In genomic region chr1:21721271-21721985, GRCh38 we compare ENCODE assay signal across 3 cellular contexts.
A peak's percentile ranks its signal among the peaks of the same experiment; 100 is the strongest.
TF ChIP-seq lines count a peak whose summit lies in the region.

No MANE protein-coding gene starts in this region.

TF ChIP-seq in IMR-90, 13 proteins besides CTCF, POLR2A, EP300 and RAD21:
- TF ChIP-seq CHD1 (IDR thresholded peaks at IDR 0.05; ENCODE audit: low read depth, low read length) (no peak), NFE2L2 (IDR thresholded peaks at IDR 0.05; ENCODE audit: low read depth, low read length) (0 out of 2 replicates have a peak, but pooled peaks have one; percentile 14), MAFK (IDR thresholded peaks at IDR 0.05; ENCODE audit: low read depth, low read length) (peak; percentile 86)

TF ChIP-seq in HepG2, 621 proteins besides CTCF, POLR2A, EP300 and RAD21:
- TF ChIP-seq MAFK (conservative IDR thresholded peaks at IDR 0.05 in 1 of 2, IDR thresholded peaks at IDR 0.05 in 1 of 2; ENCODE audit: low read length in 2 of 2) (peak; percentile 74 to 91; a peak in 3 of 4 replicates), NR2C2 (CRISPR knock-in tag; IDR thresholded peaks at IDR 0.05; ENCODE audit: borderline replicate concordance) (no peak), MAFF (IDR thresholded peaks at IDR 0.05; ENCODE audit: low read depth, low read length) (peak; percentile 81)

TF ChIP-seq in GM12891, 5 proteins besides CTCF, POLR2A, EP300 and RAD21:
- no peak for TF ChIP-seq PAX5 (IDR thresholded peaks at IDR 0.05; ENCODE audit: insufficient read depth, low read length, severe bottlenecking)
- no peak for TF ChIP-seq POLR2AphosphoS5 (IDR thresholded peaks at IDR 0.05; ENCODE audit: low read depth, low read length)
- TF ChIP-seq POU2F2 (IDR thresholded peaks at IDR 0.05; ENCODE audit: low read depth, low read length), result no peak
- TF ChIP-seq SPI1 (IDR thresholded peaks at IDR 0.05; ENCODE audit: low read depth, low read length), result no peak
- TF ChIP-seq TAF1 (IDR thresholded peaks at IDR 0.05; ENCODE audit: low read depth, low read length), result no peak
